ENCODE assay signal across 8 cellular contexts in the genomic region with DNA sequence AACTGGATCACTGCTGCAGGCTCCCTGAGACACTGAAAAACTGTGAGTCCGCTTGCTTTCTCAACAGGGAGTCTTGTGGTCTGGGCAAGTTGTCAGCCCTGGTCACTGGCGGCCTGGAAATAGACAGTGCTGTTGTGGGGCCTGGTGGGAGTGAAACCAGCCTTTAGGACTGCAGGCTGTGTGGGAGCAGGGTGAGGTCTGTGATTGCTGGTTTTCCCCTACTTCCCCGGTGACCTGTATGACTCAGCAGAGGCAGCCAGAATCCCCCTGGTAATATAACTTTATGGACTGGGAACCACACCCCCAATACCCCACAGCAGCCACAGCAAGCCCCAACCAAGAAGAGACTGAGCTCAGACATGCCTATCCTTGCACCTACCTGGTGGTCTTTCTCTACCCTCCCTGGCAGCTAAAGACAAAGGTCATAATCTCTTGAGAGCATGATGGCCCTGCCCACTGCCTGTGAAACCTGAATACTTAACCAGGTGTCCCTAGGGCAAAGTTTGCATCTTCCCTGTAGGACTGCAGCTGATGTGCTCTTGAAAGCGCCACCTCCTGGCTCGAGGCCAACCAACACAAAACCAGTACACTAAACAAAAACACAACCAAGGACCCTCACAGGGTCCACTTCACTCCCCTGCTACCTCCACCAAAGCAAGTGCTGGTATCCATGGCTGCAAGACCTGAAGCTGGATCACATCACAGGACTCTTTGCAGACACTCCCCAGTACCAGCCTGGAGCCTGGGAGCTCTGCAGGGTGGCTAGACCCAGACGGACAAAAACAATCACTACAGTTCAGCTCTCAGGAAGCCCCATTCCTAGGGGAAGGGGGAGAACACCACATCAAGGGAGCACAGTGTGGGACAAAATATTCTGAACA. TPM values are rescaled to one million over a fixed set of nuclear protein-coding genes. Genes with fewer than 3 reads are reported as not detected.
DNase-seq lines count a peak whose midpoint lies in the region; ATAC-seq and TF ChIP-seq lines count a peak whose summit lies in the region.

No MANE protein-coding gene starts in this region.

- no peak for TF ChIP-seq CTCF in fibroblast of villous mesenchyme (IDR thresholded peaks at IDR 0.05; ENCODE audit: insufficient read depth, low read depth, low read length)
- TF ChIP-seq CTCF in right atrium auricular region (IDR thresholded peaks at IDR 0.05) = no peak

- H3K4me3 ChIP-seq in fibroblast of villous mesenchyme (ENCODE audit: low read depth, low read length) (no peak overlapping the region), right atrium auricular region (no peak overlapping the region)

- no peak overlapping the region for H3K27ac ChIP-seq in right atrium auricular region

- ATAC-seq in HG02678 (IDR thresholded peaks at IDR 0.05; ENCODE audit: unreplicated experiment) = peak; percentile 98

- H3K9me3 ChIP-seq in right atrium auricular region = no peaks in the 10 kb centered on the region

- H3K27me3 ChIP-seq in right atrium auricular region = no peaks in the 10 kb centered on the region

- DNase-seq in NCI-H146 (lab: John Stamatoyannopoulos, UW) = peak; percentile 35
- DNase-seq in NCI-H146 treated with DMSO at 0.1 percent for 48 hours (lab: John Stamatoyannopoulos, UW; ENCODE audit: unreplicated experiment) = no peak
- peak; percentile 22 to 27 for DNase-seq in NCI-H1930 (lab: John Stamatoyannopoulos, UW)
- peak; percentile 38 for DNase-seq in fibroblast of villous mesenchyme (ENCODE audit: low read depth)
- no peak for DNase-seq in right atrium auricular region (ENCODE audit: low spot score)
- DNase-seq in NCI-H2081 (lab: John Stamatoyannopoulos, UW) = no peak
- DNase-seq in stimulated activated CD4-positive, alpha-beta T cell treated with anti-CD3 and anti-CD28 coated beads, Interleukin-2, amount 100 ng/mL, for 24 hours = no peak

- H3K4me1 ChIP-seq in right atrium auricular region = no peaks in the 10 kb centered on the region

- H3K36me3 ChIP-seq in right atrium auricular region = no peaks in the 10 kb centered on the region

RNA-seq across cellular contexts. Expression of gene ADAM22, which starts 7.2 kb away (rescaled TPM):
- total RNA-seq in fibroblast of villous mesenchyme = 0.64 and 1.3 TPM in 2 replicates
- 1 to 10 TPM; 1.9 to 3.9 TPM for total RNA-seq in right atrium auricular region

RNA-seq across cellular contexts. Expression of gene DBF4, which starts 50.5 kb away (rescaled TPM):
- total RNA-seq in fibroblast of villous mesenchyme (20.6 and 31.1 TPM in 2 replicates), right atrium auricular region (1 to 10 TPM; 1.6 to 2.2 TPM)

RNA-seq across cellular contexts. Expression of gene SLC25A40, which starts 50.7 kb away (rescaled TPM):
- total RNA-seq in fibroblast of villous mesenchyme (8.4 and 13.8 TPM in 2 replicates), right atrium auricular region (10 to 100 TPM in 1 of 2 donors, 1 to 10 TPM in 1; 9.4 to 26.6 TPM)

Comparison
In these comparisons a context has a peak if more than half of its experiments do, and no peak if none do; other contexts are left out.
1. DNase-seq: peak in NCI-H146 (single experiment), NCI-H1930 (2 of 2) and fibroblast of villous mesenchyme (single experiment); none in NCI-H146 treated with DMSO at 0.1 percent for 48 hours (single experiment), right atrium auricular region (single experiment), NCI-H2081 (0 of 2) and stimulated activated CD4-positive, alpha-beta T cell treated with anti-CD3 and anti-CD28 coated beads, Interleukin-2, amount 100 ng/mL, for 24 hours (0 of 2).